1 cellular context compared by ENCODE assay signal in genomic region chr4:38672247-38673071, GRCh38.
TF ChIP-seq lines count a peak whose summit lies in the region.

No MANE protein-coding gene starts in this region.

TF ChIP-seq in HEK293, 187 proteins besides CTCF, POLR2A, EP300 and RAD21 (continued from another document):
- TF ChIP-seq ZNF221 (tag by site-specific recombination; IDR thresholded peaks at IDR 0.05; ENCODE audit: borderline replicate concordance), result no peak
- TF ChIP-seq ZNF558 (tag by site-specific recombination; IDR thresholded peaks at IDR 0.05), result no peak
- TF ChIP-seq ZNF148 (tag by site-specific recombination; IDR thresholded peaks at IDR 0.05; ENCODE audit: borderline replicate concordance), result no peak
- no peak for TF ChIP-seq SETDB1 (IDR thresholded peaks at IDR 0.05; ENCODE audit: insufficient read length, low read length)
- TF ChIP-seq ZNF426 (tag by site-specific recombination; IDR thresholded peaks at IDR 0.05), result no peak
- no peak for TF ChIP-seq GLI2 (tag by site-specific recombination; IDR thresholded peaks at IDR 0.05; ENCODE audit: borderline replicate concordance, low read depth)
- TF ChIP-seq ELK4 (IDR thresholded peaks at IDR 0.05; ENCODE audit: borderline replicate concordance, low read depth, low read length), result no peak
- no peak for TF ChIP-seq ZNF274 (IDR thresholded peaks at IDR 0.05; ENCODE audit: low read length)
- no peak for TF ChIP-seq ZNF274 (tag by site-specific recombination; IDR thresholded peaks at IDR 0.05; ENCODE audit: borderline replicate concordance)
- TF ChIP-seq, protein P1, sequence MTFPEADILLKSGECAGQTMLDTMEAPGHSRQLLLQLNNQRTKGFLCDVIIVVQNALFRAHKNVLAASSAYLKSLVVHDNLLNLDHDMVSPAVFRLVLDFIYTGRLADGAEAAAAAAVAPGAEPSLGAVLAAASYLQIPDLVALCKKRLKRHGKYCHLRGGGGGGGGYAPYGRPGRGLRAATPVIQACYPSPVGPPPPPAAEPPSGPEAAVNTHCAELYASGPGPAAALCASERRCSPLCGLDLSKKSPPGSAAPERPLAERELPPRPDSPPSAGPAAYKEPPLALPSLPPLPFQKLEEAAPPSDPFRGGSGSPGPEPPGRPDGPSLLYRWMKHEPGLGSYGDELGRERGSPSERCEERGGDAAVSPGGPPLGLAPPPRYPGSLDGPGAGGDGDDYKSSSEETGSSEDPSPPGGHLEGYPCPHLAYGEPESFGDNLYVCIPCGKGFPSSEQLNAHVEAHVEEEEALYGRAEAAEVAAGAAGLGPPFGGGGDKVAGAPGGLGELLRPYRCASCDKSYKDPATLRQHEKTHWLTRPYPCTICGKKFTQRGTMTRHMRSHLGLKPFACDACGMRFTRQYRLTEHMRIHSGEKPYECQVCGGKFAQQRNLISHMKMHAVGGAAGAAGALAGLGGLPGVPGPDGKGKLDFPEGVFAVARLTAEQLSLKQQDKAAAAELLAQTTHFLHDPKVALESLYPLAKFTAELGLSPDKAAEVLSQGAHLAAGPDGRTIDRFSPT (tag by site-specific recombination; IDR thresholded peaks at IDR 0.05), result 0 out of 2 replicates have a peak, but pooled peaks have one; percentile 20
- TF ChIP-seq ZNF626 (tag by site-specific recombination; IDR thresholded peaks at IDR 0.05), result no peak
- no peak for TF ChIP-seq KLF9 (tag by site-specific recombination; IDR thresholded peaks at IDR 0.05; ENCODE audit: low read depth)
- no peak for TF ChIP-seq ZNF184 (tag by site-specific recombination; IDR thresholded peaks at IDR 0.05)
- TF ChIP-seq EGR2 (tag by site-specific recombination; IDR thresholded peaks at IDR 0.05; ENCODE audit: low read depth), result peak; percentile 79
- TF ChIP-seq ZNF138 (tag by site-specific recombination; IDR thresholded peaks at IDR 0.05; ENCODE audit: borderline replicate concordance), result no peak
- no peak for TF ChIP-seq SCRT1 (tag by site-specific recombination; IDR thresholded peaks at IDR 0.05; ENCODE audit: borderline replicate concordance)
- no peak for TF ChIP-seq ZFP37 (tag by site-specific recombination; IDR thresholded peaks at IDR 0.05)
- TF ChIP-seq OVOL3 (tag by site-specific recombination; IDR thresholded peaks at IDR 0.05), result no peak
- TF ChIP-seq, protein P2, sequence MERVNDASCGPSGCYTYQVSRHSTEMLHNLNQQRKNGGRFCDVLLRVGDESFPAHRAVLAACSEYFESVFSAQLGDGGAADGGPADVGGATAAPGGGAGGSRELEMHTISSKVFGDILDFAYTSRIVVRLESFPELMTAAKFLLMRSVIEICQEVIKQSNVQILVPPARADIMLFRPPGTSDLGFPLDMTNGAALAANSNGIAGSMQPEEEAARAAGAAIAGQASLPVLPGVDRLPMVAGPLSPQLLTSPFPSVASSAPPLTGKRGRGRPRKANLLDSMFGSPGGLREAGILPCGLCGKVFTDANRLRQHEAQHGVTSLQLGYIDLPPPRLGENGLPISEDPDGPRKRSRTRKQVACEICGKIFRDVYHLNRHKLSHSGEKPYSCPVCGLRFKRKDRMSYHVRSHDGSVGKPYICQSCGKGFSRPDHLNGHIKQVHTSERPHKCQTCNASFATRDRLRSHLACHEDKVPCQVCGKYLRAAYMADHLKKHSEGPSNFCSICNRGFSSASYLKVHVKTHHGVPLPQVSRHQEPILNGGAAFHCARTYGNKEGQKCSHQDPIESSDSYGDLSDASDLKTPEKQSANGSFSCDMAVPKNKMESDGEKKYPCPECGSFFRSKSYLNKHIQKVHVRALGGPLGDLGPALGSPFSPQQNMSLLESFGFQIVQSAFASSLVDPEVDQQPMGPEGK (tag by site-specific recombination; IDR thresholded peaks at IDR 0.05), result peak; percentile 17; the same call in 1 of the 2 replicates
- TF ChIP-seq MZF1 (tag by site-specific recombination; IDR thresholded peaks at IDR 0.05; ENCODE audit: borderline replicate concordance), result 0 out of 2 replicates have a peak, but pooled peaks have one; percentile 19
- TF ChIP-seq ZNF404 (tag by site-specific recombination; IDR thresholded peaks at IDR 0.05), result no peak
- TF ChIP-seq ZNF623 (tag by site-specific recombination; IDR thresholded peaks at IDR 0.05), result no peak
- TF ChIP-seq MYNN (tag by site-specific recombination; IDR thresholded peaks at IDR 0.05; ENCODE audit: borderline replicate concordance), result no peak
